Comparison of ENCODE assay signal across 20 cellular contexts in the genomic region with DNA sequence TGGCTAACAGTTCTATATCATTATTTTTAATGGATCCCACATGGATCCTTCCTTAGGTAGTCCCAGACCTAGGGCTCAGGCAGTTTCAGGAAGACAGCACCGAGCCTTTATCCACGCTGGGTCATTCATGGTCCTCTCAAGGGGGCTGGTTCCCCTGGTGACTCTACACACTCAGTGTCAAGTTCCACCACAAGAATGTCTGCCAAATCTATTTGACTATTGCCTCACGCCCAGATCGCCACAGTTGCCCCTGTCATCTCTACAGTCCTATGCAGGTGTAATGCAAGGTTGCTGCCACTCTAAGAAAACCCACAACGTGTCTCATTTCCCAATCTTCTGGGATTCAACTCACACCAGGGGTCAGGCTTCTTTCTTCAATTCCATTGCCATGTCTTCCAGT.
"Had no signal": no experiment of that assay in that cellular context is flagged by ENCODE, and none has a peak within 500 bp of the region (broad histone marks: within the 10 kb centered on the region; RNA-seq: fewer than 3 reads in every experiment).

No MANE protein-coding gene starts in this region.

- H3K27ac ChIP-seq: adrenal gland, breast epithelium, epithelial cell of prostate, foreskin keratinocyte, lower lobe of right lung, sigmoid colon, spleen, thoracic aorta had no signal

- DNase-seq: activated CD4-positive, alpha-beta T cell treated with anti-CD3 and anti-CD28 coated beads for 36 hours; activated CD4-positive, alpha-beta T cell treated with anti-CD3 and anti-CD28 coated beads, Interleukin-2, amount 50 U/mL, for 48 hours; activated gamma-delta T cell treated with Interleukin-2 at 50 U/mL for 16 hours; activated T-cell treated with anti-CD3 and anti-CD28 coated beads for 4 hours; adrenal gland; dermis blood vessel endothelial cell; foreskin keratinocyte; lower lobe of right lung; sigmoid colon; spleen; stimulated activated CD4-positive, alpha-beta T cell treated with anti-CD3 and anti-CD28 coated beads, Interleukin-4, amount 100 ng/mL, for 4 hours; T-helper 2 cell had no signal

- H3K36me3 Mint-ChIP-seq: natural killer cell treated with Interleukin-12 subunit alpha and Interleukin-12 subunit beta and Interleukin-15 and Interleukin-18, amount 100 ng/mL, for 72 hours; WTC11 had no signal

- H3K27ac Mint-ChIP-seq: activated CD4-positive, alpha-beta T cell treated with anti-CD3 and anti-CD28 coated beads for 36 hours; activated naive CD4-positive, alpha-beta T cell treated with anti-CD3 and anti-CD28 coated beads, Interleukin-2, amount 50 U/mL, for 72 hours; activated T-helper 1 cell treated with anti-CD3 and anti-CD28 coated beads, Interleukin-12 subunit alpha, Interleukin-12 subunit beta, Interleukin-2, Interleukin-4 antibody, amounts not matched to agents 30 ng/mL and 10 ng/mL and 1 ng/mL, durations not matched to agents 14 hours and 24 hours and 36 hours; natural killer cell treated with Interleukin-12 subunit alpha and Interleukin-12 subunit beta and Interleukin-15 and Interleukin-18, amount 100 ng/mL, for 72 hours; stimulated activated memory B cell treated with anti-CD40 and anti-IgM and Interleukin-4, amounts not matched to agents 10 μg/mL and 1 μg/mL and 100 μg/mL, for 72 hours; WTC11 had no signal

- H3K9me3 Mint-ChIP-seq: activated T-helper 1 cell treated with anti-CD3 and anti-CD28 coated beads, Interleukin-12 subunit alpha, Interleukin-12 subunit beta, Interleukin-2, Interleukin-4 antibody, amounts not matched to agents 30 ng/mL and 10 ng/mL and 1 ng/mL, durations not matched to agents 14 hours and 24 hours and 36 hours; natural killer cell treated with Interleukin-12 subunit alpha and Interleukin-12 subunit beta and Interleukin-15 and Interleukin-18, amount 100 ng/mL, for 72 hours had no signal

- H3K27me3 Mint-ChIP-seq: stimulated activated memory B cell treated with anti-CD40 and anti-IgM and Interleukin-4, amounts not matched to agents 10 μg/mL and 1 μg/mL and 100 μg/mL, for 72 hours had no signal

- H3K4me3 Mint-ChIP-seq: activated CD4-positive, alpha-beta T cell treated with anti-CD3 and anti-CD28 coated beads for 36 hours; activated T-helper 1 cell treated with anti-CD3 and anti-CD28 coated beads, Interleukin-12 subunit alpha, Interleukin-12 subunit beta, Interleukin-2, Interleukin-4 antibody, amounts not matched to agents 30 ng/mL and 10 ng/mL and 1 ng/mL, durations not matched to agents 14 hours and 24 hours and 36 hours; natural killer cell treated with Interleukin-12 subunit alpha and Interleukin-12 subunit beta and Interleukin-15 and Interleukin-18, amount 100 ng/mL, for 72 hours; stimulated activated memory B cell treated with anti-CD40 and anti-IgM and Interleukin-4, amounts not matched to agents 10 μg/mL and 1 μg/mL and 100 μg/mL, for 72 hours; WTC11 had no signal
